In genomic region chr10:96512524-96512991, GRCh38 we compare ENCODE assay signal across 8 cellular contexts. TPM values are rescaled to one million over a fixed set of nuclear protein-coding genes. Genes with fewer than 3 reads are reported as not detected.
DNase-seq lines count a peak whose midpoint lies in the region; ATAC-seq and TF ChIP-seq lines count a peak whose summit lies in the region.

No MANE protein-coding gene starts in this region.

- H3K27ac Mint-ChIP-seq in central memory CD8-positive, alpha-beta T cell (ENCODE audit: low read depth), result no peak overlapping the region

- H3K9me3 Mint-ChIP-seq in central memory CD8-positive, alpha-beta T cell, result no peaks in the 10 kb centered on the region

- H3K4me1 ChIP-seq in suprapubic skin, result peaks cover 25% of the 10 kb centered on the region

- ATAC-seq in central memory CD8-positive, alpha-beta T cell (replicated peaks; ENCODE audit: extremely low read depth, poor library complexity, severe bottlenecking), result no peak
- no peak for ATAC-seq in GM18519 (IDR thresholded peaks at IDR 0.05; ENCODE audit: low FRiP score, unreplicated experiment)
- no peak for ATAC-seq in HG03354 (IDR thresholded peaks at IDR 0.05; ENCODE audit: poor library complexity, severe bottlenecking, unreplicated experiment)
- no peak for ATAC-seq in GM19455 (IDR thresholded peaks at IDR 0.05; ENCODE audit: unreplicated experiment)

- no peak for TF ChIP-seq EP300 in suprapubic skin (IDR thresholded peaks at IDR 0.05)

- no peaks in the 10 kb centered on the region for H3K9me3 ChIP-seq in suprapubic skin

- peaks cover 32% of the 10 kb centered on the region for H3K27me3 Mint-ChIP-seq in central memory CD8-positive, alpha-beta T cell

- H3K4me3 ChIP-seq in NB4 (ENCODE audit: low read depth, low read length), result peak overlapping the region; percentile 13
- peak overlapping the region; percentile 47 for H3K4me3 ChIP-seq in suprapubic skin

- DNase-seq in DMS79 (lab: John Stamatoyannopoulos, UW) (peak; percentile 12), NB4 (ENCODE audit: low read depth) (peak; percentile 41), kidney tubule cell (ENCODE audit: low spot score) (peak; percentile 74), suprapubic skin (ENCODE audit: low spot score in 2 of 2) (peak in 1 of 2 donors; percentile 67)
- no peak for DNase-seq in central memory CD8-positive, alpha-beta T cell (ENCODE audit: low spot score in 2 of 2)

- no peaks in the 10 kb centered on the region for H3K36me3 ChIP-seq in suprapubic skin

- peak overlapping the region; percentile 77 for H3K4me3 Mint-ChIP-seq in central memory CD8-positive, alpha-beta T cell

- WGBS in suprapubic skin, result 3% methylated on average over 20 of the region's 39 CpGs

- H3K4me1 Mint-ChIP-seq in central memory CD8-positive, alpha-beta T cell, result peaks cover 27% of the 10 kb centered on the region

- H3K27me3 ChIP-seq in suprapubic skin, result peaks cover 22% of the 10 kb centered on the region

- H3K36me3 Mint-ChIP-seq in central memory CD8-positive, alpha-beta T cell (ENCODE audit: insufficient read depth), result peaks cover 3% of the 10 kb centered on the region

- TF ChIP-seq CTCF in NB4 (IDR thresholded peaks at IDR 0.05; ENCODE audit: low read depth, low read length) (no peak), suprapubic skin (IDR thresholded peaks at IDR 0.05) (no peak)

- TF ChIP-seq POLR2A in NB4 (IDR thresholded peaks at IDR 0.05; ENCODE audit: extremely low read depth, insufficient read length), result no peak
- TF ChIP-seq POLR2A in suprapubic skin (IDR thresholded peaks at IDR 0.05), result no peak

- no peak overlapping the region for H3K27ac ChIP-seq in suprapubic skin

RNA-seq across cellular contexts. Expression of gene TLL2, which starts 1.2 kb away (rescaled TPM):
- total RNA-seq in suprapubic skin, result under 1 TPM in 2 of 4 donors, not detected in 2; 0.30 to 0.60 TPM

Comparison
In these comparisons a context has a peak if more than half of its experiments do, and no peak if none do; other contexts are left out.
1. DNase-seq: peak in DMS79 (single experiment), NB4 (single experiment) and kidney tubule cell (single experiment); none in central memory CD8-positive, alpha-beta T cell (0 of 2).